In the genomic region with DNA sequence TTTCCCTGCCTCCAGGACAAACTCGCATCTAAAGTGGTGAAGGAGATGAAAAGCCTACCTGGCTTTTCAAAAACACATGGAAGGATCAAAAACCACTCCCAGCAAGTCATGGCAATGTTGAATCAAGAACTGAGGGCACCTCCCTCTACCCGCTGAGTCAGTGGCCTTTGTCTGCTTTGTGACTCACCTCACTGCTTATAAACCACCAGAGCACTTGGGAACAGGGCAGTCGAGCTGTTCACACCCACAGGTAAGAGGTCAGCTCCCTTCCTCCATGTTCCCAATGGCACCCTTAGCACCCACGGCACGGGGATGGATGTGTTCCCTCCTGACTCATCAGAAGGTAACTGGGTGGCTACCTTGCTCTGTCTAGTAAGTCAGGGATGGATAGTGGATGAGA, we compare ENCODE assay signal across 10 cellular contexts. TPM values are rescaled to one million over a fixed set of nuclear protein-coding genes. Genes with fewer than 3 reads are reported as not detected.
A peak's percentile ranks its signal among the peaks of the same experiment; 100 is the strongest.
DNase-seq lines count a peak whose midpoint lies in the region; ATAC-seq and TF ChIP-seq lines count a peak whose summit lies in the region.
"Had no signal": no experiment of that assay in that cellular context is flagged by ENCODE, and none has a peak within 500 bp of the region (broad histone marks: within the 10 kb centered on the region; RNA-seq: fewer than 3 reads in every experiment).

No MANE protein-coding gene starts in this region.

- no TSS peak for BruUV-seq in Panc1 (replicated peaks; lab: Mats Ljungman, UMichigan)

- H3K4me3 ChIP-seq in Panc1 (ENCODE audit: low read depth in 2 of 2, low read length in 2 of 2) (no peak overlapping the region), esophagus squamous epithelium (no peak overlapping the region), uterus (no peak overlapping the region)

- intact Hi-C loops in Panc1 (cut with micrococcal nuclease; ENCODE audit: unreplicated experiment) (no loop called here), esophagus squamous epithelium (cut with DNase I) (no loop called here), uterus (cut with DNase I; ENCODE audit: low total_unique reads) (no loop called here)

- POLR2A ChIA-PET in Panc1 (lab: Charles Lee): no interaction called here

- DNase-seq in GM03348 (ENCODE audit: low spot score) (peak; percentile 39), Panc1 (ENCODE audit: low read depth, low spot score) (peak; percentile 62), esophagus squamous epithelium (lab: John Stamatoyannopoulos, UW) (no peak), renal cortical epithelial cell (ENCODE audit: low read depth) (peak; percentile 97), NCI-H2107 (lab: John Stamatoyannopoulos, UW) (no peak), uterus (no peak), mesenteric fat pad (ENCODE audit: low spot score) (no peak), NCI-H345 treated with DMSO at 0.1 percent for 48 hours (lab: John Stamatoyannopoulos, UW; ENCODE audit: unreplicated experiment) (no peak)
- DNase-seq: Caco-2, NCI-H1930 had no signal

- CTCF ChIA-PET in Panc1 (lab: Charles Lee): no interaction called here

- peak; percentile 75; the same call in 1 of the 2 replicates for ATAC-seq in Panc1

- H3K9me3 ChIP-seq in Panc1 (ENCODE audit: control insufficient read depth, insufficient read depth, low read depth, low read length) (no peaks in the 10 kb centered on the region), esophagus squamous epithelium (peaks cover 0 to 7% (median 0%) of the 10 kb centered on the region in 3 donors), uterus (no peaks in the 10 kb centered on the region)
- H3K9me3 ChIP-seq: Caco-2 had no signal

- in situ Hi-C loops in Panc1 (cut with HindIII; ENCODE audit: low pct_unique_long_range_greater_than_20kb, low sequenced_read_pairs): no loop called here

- TF ChIP-seq POLR2A in esophagus squamous epithelium (IDR thresholded peaks at IDR 0.05) (no peak), uterus (IDR thresholded peaks at IDR 0.05) (no peak)

- WGBS in esophagus squamous epithelium, 2 donors: 12 to 52% methylated on average over 3 to 5 of the region's 5 CpGs

- TF ChIP-seq CTCF in Panc1 (IDR thresholded peaks at IDR 0.05): no peak
- no peak for TF ChIP-seq CTCF in esophagus squamous epithelium (IDR thresholded peaks at IDR 0.05)
- TF ChIP-seq CTCF in uterus (IDR thresholded peaks at IDR 0.05): no peak

- H3K4me1 ChIP-seq in Panc1 (ENCODE audit: control insufficient read depth, insufficient read depth, low read length) (no peaks in the 10 kb centered on the region), esophagus squamous epithelium (peaks cover 5 to 55% (median 17%) of the 10 kb centered on the region in 3 donors), uterus (no peaks in the 10 kb centered on the region)
- H3K4me1 ChIP-seq: Caco-2 had no signal

- no peak overlapping the region for H3K27ac ChIP-seq in Panc1 (ENCODE audit: low read length)
- H3K27ac ChIP-seq in esophagus squamous epithelium: peak overlapping the region; percentile 42 to 77 (median 56)
- no peak overlapping the region for H3K27ac ChIP-seq in uterus

- no peaks in the 10 kb centered on the region for H3K27me3 ChIP-seq in Panc1 (ENCODE audit: control insufficient read depth, insufficient read depth, low read length)
- H3K27me3 ChIP-seq in esophagus squamous epithelium: no peaks in the 10 kb centered on the region
- no peaks in the 10 kb centered on the region for H3K27me3 ChIP-seq in uterus

- H3K36me3 ChIP-seq in Panc1 (ENCODE audit: control insufficient read depth, insufficient read depth, low read length) (no peaks in the 10 kb centered on the region), esophagus squamous epithelium (no peaks in the 10 kb centered on the region), uterus (no peaks in the 10 kb centered on the region)

RNA-seq across cellular contexts. Expression of a gene that starts 21.7 kb away (rescaled TPM):
- total RNA-seq in Panc1 (2021; ENCODE audit: unreplicated experiment) (0.39 TPM), esophagus squamous epithelium (10 to 100 TPM in 3 of 4 donors, 1 to 10 TPM in 1; 7.7 to 39.3 (median 16.1) TPM), renal cortical epithelial cell (59.6 and 306 TPM in 2 replicates), uterus (10 to 100 TPM in 1 of 4 donors, 1 to 10 TPM in 2, under 1 TPM in 1; 0.88 to 61.5 (median 4.0) TPM), mesenteric fat pad (46.6 TPM)
- polyA plus RNA-seq in Panc1 (2012; ENCODE audit: insufficient read length): 0.31 TPM

Comparison
In these comparisons a context has a peak if more than half of its experiments do, and no peak if none do; other contexts are left out.
1. DNase-seq: peak in GM03348 (single experiment), Panc1 (single experiment) and renal cortical epithelial cell (single experiment); none in esophagus squamous epithelium (single experiment), NCI-H2107 (single experiment), uterus (0 of 2), mesenteric fat pad (single experiment) and NCI-H345 treated with DMSO at 0.1 percent for 48 hours (single experiment).
2. H3K27ac ChIP-seq: peak in esophagus squamous epithelium (4 of 4); none in Panc1 (single experiment) and uterus (0 of 2).